In the genomic region with DNA sequence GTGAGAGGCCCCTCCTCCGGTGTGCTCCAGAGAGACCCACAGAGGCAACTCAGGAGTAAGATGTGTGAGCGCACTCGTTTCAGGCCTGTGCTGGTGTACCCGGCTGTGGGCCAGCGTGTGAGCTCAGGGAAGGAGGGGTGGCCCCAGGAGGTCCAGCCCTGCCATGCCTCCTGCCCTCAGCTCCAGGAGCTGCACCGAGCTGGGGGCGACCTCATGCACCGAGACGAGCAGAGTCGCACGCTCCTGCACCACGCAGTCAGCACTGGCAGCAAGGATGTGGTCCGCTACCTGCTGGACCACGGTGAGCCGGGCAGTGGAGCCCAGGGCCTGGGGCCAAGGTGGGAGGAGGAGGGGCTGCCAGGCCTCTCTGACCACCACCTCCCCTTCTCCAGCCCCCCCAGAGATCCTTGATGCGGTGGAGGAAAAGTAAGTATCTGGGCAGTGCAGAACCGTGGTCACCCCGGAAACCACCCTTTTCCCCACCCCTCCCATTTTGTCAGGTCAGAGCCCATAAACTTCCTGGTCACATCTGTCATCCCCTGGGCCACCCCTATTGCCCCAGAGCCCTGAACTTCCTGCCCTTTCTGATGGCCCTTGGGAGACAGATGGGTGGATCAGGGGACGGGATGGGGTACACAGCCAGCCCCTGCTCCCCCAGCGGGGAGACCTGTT, we compare ENCODE assay signal across 14 cellular contexts. TPM values are rescaled to one million over a fixed set of nuclear protein-coding genes. Genes with fewer than 3 reads are reported as not detected.
DNase-seq lines count a peak whose midpoint lies in the region; ATAC-seq and TF ChIP-seq lines count a peak whose summit lies in the region.
"Had no signal": no experiment of that assay in that cellular context is flagged by ENCODE, and none has a peak within 500 bp of the region (broad histone marks: within the 10 kb centered on the region; RNA-seq: fewer than 3 reads in every experiment).

No MANE protein-coding gene starts in this region.

- 48 to 61% (median 53%) methylated on average over 20 of the region's 20 CpGs for WGBS in psoas muscle, 3 donors

- no peak overlapping the region for H3K4me3 Mint-ChIP-seq in chondrocyte (ENCODE audit: unreplicated experiment)

- peak; percentile 30 for DNase-seq in DMS 273 (lab: John Stamatoyannopoulos, UW; ENCODE audit: unreplicated experiment)
- no peak for DNase-seq in DMS 273 treated with DMSO at 0.1 percent for 48 hours (lab: John Stamatoyannopoulos, UW)
- DNase-seq in Panc1 (ENCODE audit: low read depth, low spot score) = no peak
- DNase-seq in glomerular visceral epithelial cell (ENCODE audit: extremely low spot score) = peak; percentile 22
- DNase-seq in psoas muscle = peak in 1 of 2 donors; percentile 60
- DNase-seq in erythroblast (lab: John Stamatoyannopoulos, UW) = no peak
- DNase-seq in chondrocyte (ENCODE audit: low spot score) = no peak
- DNase-seq: 8988T; activated effector memory CD4-positive, alpha-beta T cell treated with Interleukin-2 at 50 U/mL for 16 hours; cortex of kidney; NCI-H2171 had no signal

- H3K27ac Mint-ChIP-seq in chondrocyte (ENCODE audit: unreplicated experiment) = no peak overlapping the region

- no peaks in the 10 kb centered on the region for H3K27me3 Mint-ChIP-seq in chondrocyte (ENCODE audit: low read depth)

- TF ChIP-seq CTCF in Panc1 (IDR thresholded peaks at IDR 0.05) (no peak), psoas muscle (IDR thresholded peaks at IDR 0.05) (no peak), chondrocyte (IDR thresholded peaks at IDR 0.05) (no peak)

- in situ Hi-C loops in Panc1 (cut with HindIII; ENCODE audit: low pct_unique_long_range_greater_than_20kb, low sequenced_read_pairs) = no loop called here

- ATAC-seq in Panc1 = peak; percentile 5; the same call in 1 of the 2 replicates
- ATAC-seq in psoas muscle = peak; percentile 0 to 16 (median 5)
- no peak for ATAC-seq in GM21528 (IDR thresholded peaks at IDR 0.05; ENCODE audit: low FRiP score, unreplicated experiment)

- intact Hi-C loops in Panc1 (cut with micrococcal nuclease; ENCODE audit: unreplicated experiment) (no loop called here), psoas muscle (cut with DNase I) (no loop called here)

- peaks cover 15% of the 10 kb centered on the region for H3K36me3 Mint-ChIP-seq in chondrocyte (ENCODE audit: low read depth)

- H3K27ac ChIP-seq in Panc1 (ENCODE audit: low read length) = peak overlapping the region; percentile 66
- no peak overlapping the region for H3K27ac ChIP-seq in psoas muscle
- H3K27ac ChIP-seq: KMS-11 had no signal

- peaks cover 5% of the 10 kb centered on the region for H3K4me1 Mint-ChIP-seq in chondrocyte (ENCODE audit: low read depth)

- TF ChIP-seq POLR2A in erythroblast (IDR thresholded peaks at IDR 0.05; ENCODE audit: low read length) = no peak

- CTCF ChIA-PET in Panc1 (lab: Charles Lee) = interaction anchor here (1.2 kb wide), 1 partner anchor 10 kb away, joined by 4 read pairs; no protein-coding TSS in a partner anchor

- H3K4me3 ChIP-seq in Panc1 (ENCODE audit: low read depth in 2 of 2, low read length in 2 of 2) (no peak overlapping the region), psoas muscle (no peak overlapping the region)

- H3K4me1 ChIP-seq in Panc1 (ENCODE audit: control insufficient read depth, insufficient read depth, low read length) (peaks cover 16% of the 10 kb centered on the region), psoas muscle (peaks cover 14% of the 10 kb centered on the region)

- H3K27me3 ChIP-seq in Panc1 (ENCODE audit: control insufficient read depth, insufficient read depth, low read length) (no peaks in the 10 kb centered on the region), psoas muscle (ENCODE audit: insufficient read depth in 3 of 3, low read length in 2 of 3) (peaks cover 0 to 26% (median 15%) of the 10 kb centered on the region in 3 donors)

- POLR2A ChIA-PET in Panc1 (lab: Charles Lee) = no interaction called here

- no peaks in the 10 kb centered on the region for H3K9me3 Mint-ChIP-seq in chondrocyte (ENCODE audit: low read depth)

- H3K9me3 ChIP-seq in Panc1 (ENCODE audit: control insufficient read depth, insufficient read depth, low read depth, low read length) (no peaks in the 10 kb centered on the region), psoas muscle (no peaks in the 10 kb centered on the region)

- H3K36me3 ChIP-seq in Panc1 (ENCODE audit: control insufficient read depth, insufficient read depth, low read length) = no peaks in the 10 kb centered on the region; the same call in 1 of the 2 replicates
- H3K36me3 ChIP-seq in psoas muscle (ENCODE audit: insufficient read depth in 1 of 2, low read depth in 1 of 2) = peaks cover 8 to 51% of the 10 kb centered on the region in 2 donors

- no TSS peak for BruUV-seq in Panc1 (replicated peaks; lab: Mats Ljungman, UMichigan)

RNA-seq across cellular contexts. Expression of a gene that starts 2.5 kb away (rescaled TPM):
- total RNA-seq in Panc1 (2021; ENCODE audit: unreplicated experiment) = 252 TPM
- polyA plus RNA-seq in Panc1 (2012; ENCODE audit: insufficient read length) = 741 TPM
- 1 to 10 TPM; 1.4 to 6.3 (median 2.4) TPM for total RNA-seq in psoas muscle
- 1 to 10 TPM; 1.2 to 2.0 (median 1.8) TPM for polyA plus RNA-seq in psoas muscle
- total RNA-seq in chondrocyte = 49.9 to 127 TPM (median 124 TPM) in 3 replicates

RNA-seq across cellular contexts. Expression of a gene that starts 12.6 kb away (rescaled TPM):
- total RNA-seq in Panc1 (2021; ENCODE audit: unreplicated experiment) (3.1 TPM), psoas muscle (not detected), chondrocyte (0.38 to 0.42 TPM in 2 of 3 replicates, not detected in the other)
- polyA plus RNA-seq in Panc1 (2012; ENCODE audit: insufficient read length) = 3.1 TPM
- polyA plus RNA-seq in psoas muscle = not detected
- total RNA-seq: Daoy had no signal

RNA-seq across cellular contexts. Expression of a gene that starts 31.7 kb away (rescaled TPM):
- total RNA-seq in Panc1 (2021; ENCODE audit: unreplicated experiment) (104 TPM), psoas muscle (100 to 1,000 TPM in 1 of 4 donors, 10 to 100 TPM in 3; 90.2 to 138 (median 96.2) TPM), chondrocyte (41.9 to 47.4 TPM (median 46.8 TPM) in 3 replicates)
- polyA plus RNA-seq in Panc1 (2012; ENCODE audit: insufficient read length) = 172 TPM
- polyA plus RNA-seq in psoas muscle = 10 to 100 TPM; 57.7 to 85.4 (median 62.0) TPM

Comparison
In these comparisons a context has a peak if more than half of its experiments do, and no peak if none do; other contexts are left out.
1. DNase-seq: peak in DMS 273 (single experiment) and glomerular visceral epithelial cell (single experiment); none in DMS 273 treated with DMSO at 0.1 percent for 48 hours (single experiment), Panc1 (single experiment), erythroblast (0 of 2) and chondrocyte (single experiment).